In genomic region chr13:78426183-78426582, GRCh38 we compare ENCODE assay signal across 2 cellular contexts.
TF ChIP-seq lines count a peak whose summit lies in the region.

No MANE protein-coding gene starts in this region.

TF ChIP-seq in liver, 16 proteins besides CTCF, POLR2A, EP300 and RAD21 (continued from another document):
- TF ChIP-seq, protein P1, sequence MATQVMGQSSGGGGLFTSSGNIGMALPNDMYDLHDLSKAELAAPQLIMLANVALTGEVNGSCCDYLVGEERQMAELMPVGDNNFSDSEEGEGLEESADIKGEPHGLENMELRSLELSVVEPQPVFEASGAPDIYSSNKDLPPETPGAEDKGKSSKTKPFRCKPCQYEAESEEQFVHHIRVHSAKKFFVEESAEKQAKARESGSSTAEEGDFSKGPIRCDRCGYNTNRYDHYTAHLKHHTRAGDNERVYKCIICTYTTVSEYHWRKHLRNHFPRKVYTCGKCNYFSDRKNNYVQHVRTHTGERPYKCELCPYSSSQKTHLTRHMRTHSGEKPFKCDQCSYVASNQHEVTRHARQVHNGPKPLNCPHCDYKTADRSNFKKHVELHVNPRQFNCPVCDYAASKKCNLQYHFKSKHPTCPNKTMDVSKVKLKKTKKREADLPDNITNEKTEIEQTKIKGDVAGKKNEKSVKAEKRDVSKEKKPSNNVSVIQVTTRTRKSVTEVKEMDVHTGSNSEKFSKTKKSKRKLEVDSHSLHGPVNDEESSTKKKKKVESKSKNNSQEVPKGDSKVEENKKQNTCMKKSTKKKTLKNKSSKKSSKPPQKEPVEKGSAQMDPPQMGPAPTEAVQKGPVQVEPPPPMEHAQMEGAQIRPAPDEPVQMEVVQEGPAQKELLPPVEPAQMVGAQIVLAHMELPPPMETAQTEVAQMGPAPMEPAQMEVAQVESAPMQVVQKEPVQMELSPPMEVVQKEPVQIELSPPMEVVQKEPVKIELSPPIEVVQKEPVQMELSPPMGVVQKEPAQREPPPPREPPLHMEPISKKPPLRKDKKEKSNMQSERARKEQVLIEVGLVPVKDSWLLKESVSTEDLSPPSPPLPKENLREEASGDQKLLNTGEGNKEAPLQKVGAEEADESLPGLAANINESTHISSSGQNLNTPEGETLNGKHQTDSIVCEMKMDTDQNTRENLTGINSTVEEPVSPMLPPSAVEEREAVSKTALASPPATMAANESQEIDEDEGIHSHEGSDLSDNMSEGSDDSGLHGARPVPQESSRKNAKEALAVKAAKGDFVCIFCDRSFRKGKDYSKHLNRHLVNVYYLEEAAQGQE (IDR thresholded peaks at IDR 0.05): no peak

TF ChIP-seq in HepG2, 621 proteins besides CTCF, POLR2A, EP300 and RAD21 (continued from another document):
- TF ChIP-seq ZSCAN25 (CRISPR knock-in tag; IDR thresholded peaks at IDR 0.05): no peak
TF ChIP-seq in HepG2: peak in this region for 0.
